ENCODE assay signal across 8 cellular contexts in genomic region chr1:91885716-91886506, GRCh38. TPM values are rescaled to one million over a fixed set of nuclear protein-coding genes. Genes with fewer than 3 reads are reported as not detected.
A peak's percentile ranks its signal among the peaks of the same experiment; 100 is the strongest.
DNase-seq lines count a peak whose midpoint lies in the region; ATAC-seq and TF ChIP-seq lines count a peak whose summit lies in the region.

TGFBR3 (minus strand) TSS chr1:91886151; CDS start chr1:91861531, 24,620 bp downstream.

- H3K4me3 Mint-ChIP-seq in Caco-2 (ENCODE audit: unreplicated experiment) (peak within 1 kb of the TSS; percentile 83), nephron (peak within 1 kb of the TSS; percentile 93 to 99 (median 96))

- no peaks in the 10 kb centered on the region for H3K27me3 Mint-ChIP-seq in Caco-2 (ENCODE audit: insufficient read depth, unreplicated experiment)
- no peaks in the 10 kb centered on the region for H3K27me3 Mint-ChIP-seq in nephron (ENCODE audit: low read depth)

- H3K27ac Mint-ChIP-seq in Caco-2 (ENCODE audit: unreplicated experiment) = peak within 1 kb of the TSS; percentile 13
- peak within 1 kb of the TSS; percentile 89 to 96 (median 93) for H3K27ac Mint-ChIP-seq in nephron

- H3K4me3 ChIP-seq in Caco-2 (ENCODE audit: low read depth, low read length) (peak within 1 kb of the TSS; percentile 83), HUES48 (ENCODE audit: low read depth, low read length) (peak within 1 kb of the TSS; percentile 87), fibroblast of pulmonary artery (replicated peaks; ENCODE audit: low read depth, low read length) (peak within 1 kb of the TSS; percentile 92)

- POLR2A ChIA-PET in Caco-2 (lab: Charles Lee) = no interaction called here

- peak; percentile 14 to 22 for TF ChIP-seq CTCF in Caco-2 (IDR thresholded peaks at IDR 0.05; ENCODE audit: insufficient read depth in 1 of 2, low read depth in 1 of 2, low read length in 1 of 2, severe bottlenecking in 1 of 2, unreplicated experiment in 1 of 2)
- peak; percentile 48 for TF ChIP-seq CTCF in fibroblast of pulmonary artery (IDR thresholded peaks at IDR 0.05; ENCODE audit: low read length, missing control alignments)
- TF ChIP-seq CTCF in nephron (IDR thresholded peaks at IDR 0.05; ENCODE audit: unreplicated experiment in 3 of 3) = peak; percentile 51 to 59 (median 54)

- H3K27me3 ChIP-seq in Caco-2 (replicated peaks; ENCODE audit: control insufficient read depth, insufficient read depth, low read length) (no peaks in the 10 kb centered on the region), HUES48 (ENCODE audit: control insufficient read depth, insufficient read depth, low read length) (peaks cover 40% of the 10 kb centered on the region)

- H3K36me3 ChIP-seq in Caco-2 (ENCODE audit: control insufficient read depth, insufficient read depth, low read length) (no peaks in the 10 kb centered on the region), HUES48 (ENCODE audit: control insufficient read depth, insufficient read depth, low read length) (no peaks in the 10 kb centered on the region)

- peak within 1 kb of the TSS; percentile 59 for H3K9ac ChIP-seq in HUES48 (ENCODE audit: low read depth, low read length)

- no peaks in the 10 kb centered on the region for H3K4me1 ChIP-seq in Caco-2
- H3K4me1 ChIP-seq in HUES48 (ENCODE audit: control insufficient read depth, insufficient read depth, low read length) = peaks cover 7% of the 10 kb centered on the region; the same call in 1 of the 2 replicates

- peak; percentile 77 to 83 for DNase-seq in Caco-2
- peak; percentile 82 for DNase-seq in RKO (ENCODE audit: low spot score)
- peak; percentile 70 for DNase-seq in activated effector memory CD4-positive, alpha-beta T cell treated with Interleukin-2 at 50 U/mL for 16 hours
- peak; percentile 96 for DNase-seq in fibroblast of pulmonary artery (ENCODE audit: low read depth)
- DNase-seq in stimulated activated naive CD8-positive, alpha-beta T cell treated with anti-CD3 and anti-CD28 coated beads, Interleukin-15, Interleukin-2, amounts not matched to agents 100 U/mL and 50 U/mL, for 24 hours = peak; percentile 80

- intact Hi-C loops in Caco-2 (cut with micrococcal nuclease; ENCODE audit: unreplicated experiment) = loop anchor here (5.0 to 10.0 kb wide), 3 partner anchors 59 to 271 kb away; no protein-coding TSS in a partner anchor

- H3K9me3 Mint-ChIP-seq in Caco-2 (ENCODE audit: unreplicated experiment) = no peaks in the 10 kb centered on the region
- H3K9me3 Mint-ChIP-seq in nephron = no peaks in the 10 kb centered on the region

- H3K27ac ChIP-seq in HUES48 (ENCODE audit: low read depth, low read length) = peak within 1 kb of the TSS; percentile 35

- BruUV-seq in Caco-2 (replicated peaks; lab: Mats Ljungman, UMichigan) = no TSS peak

- H3K4me1 Mint-ChIP-seq in Caco-2 (ENCODE audit: low read depth, unreplicated experiment) (peaks cover 7% of the 10 kb centered on the region), nephron (peaks cover 26% of the 10 kb centered on the region)

- H3K9me3 ChIP-seq in Caco-2 (no peaks in the 10 kb centered on the region), HUES48 (ENCODE audit: control insufficient read depth, insufficient read depth, low read length) (no peaks in the 10 kb centered on the region)

- peak; percentile 64 for ATAC-seq in GM21381 (IDR thresholded peaks at IDR 0.05; ENCODE audit: unreplicated experiment)
- peak; percentile 74 for ATAC-seq in stimulated activated naive CD8-positive, alpha-beta T cell treated with anti-CD3 and anti-CD28 coated beads, Interleukin-15, Interleukin-2, amounts not matched to agents 100 U/mL and 50 U/mL, for 24 hours

- H3K36me3 Mint-ChIP-seq in Caco-2 (ENCODE audit: insufficient read depth, unreplicated experiment) = no peaks in the 10 kb centered on the region
- peaks cover 14% of the 10 kb centered on the region for H3K36me3 Mint-ChIP-seq in nephron (ENCODE audit: low read depth)

- CTCF ChIA-PET in Caco-2 (lab: Charles Lee) = interaction anchor here (0.5 to 1.4 kb wide), 3 partner anchors 16 to 274 kb away, joined by 3 read pairs; no protein-coding TSS in a partner anchor

RNA-seq across cellular contexts. Expression of gene TGFBR3, which starts in this region (rescaled TPM):
- 12.2 and 15.2 TPM in 2 replicates for total RNA-seq in Caco-2 (2022)

Comparison
In these comparisons a context has a peak if more than half of its experiments do, and no peak if none do; other contexts are left out.
1. Peak in every context shown above with its lines: DNase-seq, ATAC-seq, H3K4me3 ChIP-seq and H3K27ac ChIP-seq.